27 cellular contexts compared by ENCODE assay signal in the genomic region with DNA sequence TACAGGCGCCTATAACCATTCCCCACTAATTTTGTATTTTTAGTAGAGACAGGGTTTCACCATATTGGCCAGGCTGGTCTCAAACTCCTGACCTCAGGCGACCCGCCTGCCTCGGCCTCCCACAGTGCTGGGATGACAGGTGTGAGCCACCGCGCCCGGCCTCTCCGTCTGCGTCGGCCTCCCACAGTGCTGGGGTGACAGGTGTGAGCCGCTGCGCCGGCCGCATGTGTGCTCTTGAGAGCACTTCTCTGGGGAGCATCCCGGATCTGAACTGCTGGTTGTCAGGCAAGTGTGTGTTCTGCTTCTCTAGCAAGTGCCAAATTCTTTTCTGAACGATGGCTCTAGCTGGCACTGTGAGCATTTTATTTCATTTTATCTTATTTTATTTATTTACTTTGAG. TPM values are rescaled to one million over a fixed set of nuclear protein-coding genes. Genes with fewer than 3 reads are reported as not detected.
DNase-seq lines count a peak whose midpoint lies in the region; ATAC-seq and TF ChIP-seq lines count a peak whose summit lies in the region.
"Had no signal": no experiment of that assay in that cellular context is flagged by ENCODE, and none has a peak within 500 bp of the region (broad histone marks: within the 10 kb centered on the region; RNA-seq: fewer than 3 reads in every experiment).

No MANE protein-coding gene starts in this region.

- ATAC-seq in GM18502 (IDR thresholded peaks at IDR 0.05; ENCODE audit: poor library complexity, unreplicated experiment): no peak
- ATAC-seq in mucosa of descending colon: no peak
- ATAC-seq: GM12878; naive thymus-derived CD8-positive, alpha-beta T cell; sciatic nerve had no signal

- H3K9me3 ChIP-seq in SJCRH30 (replicated peaks): no peaks in the 10 kb centered on the region
- H3K9me3 ChIP-seq in mucosa of descending colon: no peaks in the 10 kb centered on the region
- H3K9me3 ChIP-seq: ovary, thyroid gland had no signal

- H3K36me3 ChIP-seq in SJCRH30: no peaks in the 10 kb centered on the region
- no peaks in the 10 kb centered on the region for H3K36me3 ChIP-seq in mucosa of descending colon (ENCODE audit: low read depth)
- H3K36me3 ChIP-seq: ovary, thyroid gland had no signal

- peak; percentile 83 for DNase-seq in COLO668 (lab: John Stamatoyannopoulos, UW; ENCODE audit: unreplicated experiment)
- DNase-seq in DMS79 (lab: John Stamatoyannopoulos, UW): peak; percentile 66
- DNase-seq in NCI-H2171 treated with DMSO at 0.1 percent for 48 hours (lab: John Stamatoyannopoulos, UW): peak; percentile 95
- peak; percentile 98 for DNase-seq in SJCRH30
- no peak for DNase-seq in T1000 (lab: John Stamatoyannopoulos, UW)
- DNase-seq in amygdala (lab: John Stamatoyannopoulos, UW): no peak
- DNase-seq in mucosa of descending colon: no peak
- DNase-seq: activated B cell treated with CpG ODN at 0.5 μM for 24 hours; activated CD4-positive, alpha-beta memory T cell treated with anti-CD3 and anti-CD28 coated beads, Interleukin-2, amount 10 ng/mL, durations not matched to agents 7 days and 5 days; activated naive CD4-positive, alpha-beta T cell treated with Interleukin-2 at 50 U/mL for 16 hours; activated T-cell treated with anti-CD3 and anti-CD28 coated beads, Interleukin-2, amount 50 U/mL, for 1 hour; erythroblast; GF-D8; HFFc6; kidney glomerular epithelial cell; mesenchymal stem cell; naive thymus-derived CD8-positive, alpha-beta T cell; NCI-H82; ovary; stimulated activated naive CD4-positive, alpha-beta T cell treated with Interleukin-2 at 50 U/mL for 16 hours; T-helper 2 cell; thyroid gland had no signal

- H3K4me1 ChIP-seq in SJCRH30 (peaks cover 60% of the 10 kb centered on the region), mucosa of descending colon (ENCODE audit: low read depth) (peaks cover 50% of the 10 kb centered on the region)

- H3K4me3 ChIP-seq in SJCRH30 (no peak overlapping the region; the same call in 1 of the 2 replicates), mucosa of descending colon (no peak overlapping the region)
- H3K4me3 ChIP-seq: GM12878, ovary, PC-9, thyroid gland had no signal

- no peaks in the 10 kb centered on the region for H3K27me3 ChIP-seq in SJCRH30
- H3K27me3 ChIP-seq: ovary, thyroid gland had no signal

- intact Hi-C loops in mucosa of descending colon (cut with DNase I, micrococcal nuclease): no loop called here

- TF ChIP-seq CTCF in mucosa of descending colon (IDR thresholded peaks at IDR 0.05): no peak

- H3K27ac ChIP-seq in SJCRH30: peak overlapping the region; percentile 80
- H3K27ac ChIP-seq: ovary, PC-9, thyroid gland had no signal

RNA-seq across cellular contexts. Expression of gene ENTPD2, which starts 3.7 kb away (rescaled TPM):
- total RNA-seq in SJCRH30 (2014; rRNA removed; shearing (Covaris generic)): 1.9 and 2.0 TPM in 2 replicates
- 10 to 100 TPM in 2 of 3 donors, 1 to 10 TPM in 1; 7.7 to 26.8 (median 10.7) TPM for total RNA-seq in mucosa of descending colon
- total RNA-seq: activated B cell treated with CpG ODN at 0.5 μM for 24 hours; naive thymus-derived CD8-positive, alpha-beta T cell had no signal

RNA-seq across cellular contexts. Expression of gene NPDC1, which starts 11.6 kb away (rescaled TPM):
- total RNA-seq in SJCRH30 (2014; rRNA removed; shearing (Covaris generic)): 0.51 and 0.91 TPM in 2 replicates
- 100 to 1,000 TPM in 1 of 3 donors, 10 to 100 TPM in 2; 78.6 to 177 (median 83.0) TPM for total RNA-seq in mucosa of descending colon

RNA-seq across cellular contexts. Expression of gene SAPCD2, which starts 12.8 kb away (rescaled TPM):
- total RNA-seq in SJCRH30 (2014; rRNA removed; shearing (Covaris generic)): 69.7 and 71.0 TPM in 2 replicates
- 10 to 100 TPM in 1 of 3 donors, 1 to 10 TPM in 2; 2.7 to 11.2 (median 6.0) TPM for total RNA-seq in mucosa of descending colon

RNA-seq across cellular contexts. Expression of gene UAP1L1, which starts 19.8 kb away (rescaled TPM):
- 12.6 and 13.8 TPM in 2 replicates for total RNA-seq in SJCRH30 (2014; rRNA removed; shearing (Covaris generic))
- 10 to 100 TPM; 10.5 to 13.6 (median 12.8) TPM for total RNA-seq in mucosa of descending colon

RNA-seq across cellular contexts. Expression of gene FUT7, which starts 25.7 kb away (rescaled TPM):
- not detected in 2 replicates for total RNA-seq in SJCRH30 (2014; rRNA removed; shearing (Covaris generic))
- under 1 TPM in 2 of 3 donors, not detected in 1; 0.14 to 0.27 TPM for total RNA-seq in mucosa of descending colon
- total RNA-seq: frontal cortex, HFFc6, PC-9, thyroid gland had no signal

Comparison
In these comparisons a context has a peak if more than half of its experiments do, and no peak if none do; other contexts are left out.
1. DNase-seq: peak in COLO668 (single experiment), DMS79 (single experiment), NCI-H2171 treated with DMSO at 0.1 percent for 48 hours (single experiment) and SJCRH30 (2 of 2); none in T1000 (single experiment), amygdala (0 of 56) and mucosa of descending colon (0 of 3).
2. RNA of gene NPDC1, which starts 11.6 kb away (total RNA-seq): 78.6 to 177 TPM in mucosa of descending colon; 0.51 to 0.91 TPM in SJCRH30; every median in the first group is over 10 times any median in the second.